26 cellular contexts compared by ENCODE assay signal in the genomic region with DNA sequence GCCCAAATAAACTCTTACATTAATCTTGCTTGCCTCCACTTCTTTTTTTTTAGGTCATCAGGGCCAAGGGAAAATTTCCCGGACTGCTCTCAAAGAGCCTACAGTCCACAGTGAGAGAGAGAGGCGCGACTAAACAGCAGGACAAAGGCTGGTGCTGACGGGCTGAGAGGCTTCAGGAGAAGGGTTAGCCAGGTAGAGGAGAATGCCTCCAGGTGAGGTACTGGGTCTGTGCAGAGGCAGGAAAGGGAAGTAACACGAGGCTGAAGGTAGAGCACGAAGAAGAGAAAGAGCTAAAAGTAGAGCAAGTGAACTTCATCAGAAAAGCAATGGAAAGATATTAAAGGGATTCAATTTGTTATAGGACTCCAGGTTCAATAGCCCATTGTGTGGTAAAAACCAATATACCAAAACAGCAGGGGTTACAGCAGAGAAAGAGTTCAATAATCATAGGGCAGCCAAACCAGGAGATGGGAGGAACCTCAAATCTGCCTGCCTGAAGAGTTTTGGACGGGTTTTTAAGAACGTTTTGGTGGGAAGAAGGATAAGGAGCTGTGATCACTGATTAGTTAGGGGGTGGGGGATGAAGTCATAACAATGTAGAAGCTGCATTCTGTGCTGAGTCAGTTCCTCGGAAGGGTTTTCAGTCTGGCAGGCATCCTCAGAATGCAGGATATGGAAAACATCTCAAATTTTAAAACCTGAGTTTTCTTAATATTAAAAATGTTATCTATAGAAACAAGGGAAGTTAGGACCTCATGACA.
DNase-seq lines count a peak whose midpoint lies in the region; ATAC-seq and TF ChIP-seq lines count a peak whose summit lies in the region.
"Had no signal": no experiment of that assay in that cellular context is flagged by ENCODE, and none has a peak within 500 bp of the region (broad histone marks: within the 10 kb centered on the region; RNA-seq: fewer than 3 reads in every experiment).

No MANE protein-coding gene starts in this region.

- peak; percentile 28 for DNase-seq in astrocyte of the cerebellum (ENCODE audit: low read depth)
- peak; percentile 11 for DNase-seq in retinal pigment epithelial cell (ENCODE audit: low read depth)
- no peak for DNase-seq in stimulated activated CD4-positive, alpha-beta T cell treated with anti-CD3 and anti-CD28 coated beads, Interleukin-4, amount 100 ng/mL, for 1 hour
- DNase-seq in NCI-H2081 (lab: John Stamatoyannopoulos, UW) = no peak
- no peak for DNase-seq in prostate gland (ENCODE audit: low spot score)
- DNase-seq: activated CD4-positive, alpha-beta T cell treated with anti-CD3 and anti-CD28 coated beads, Interleukin-2, amount 50 U/mL, for 4 hours; activated naive CD4-positive, alpha-beta T cell; activated T-cell treated with anti-CD3 and anti-CD28 coated beads for 4 hours; anterior cingulate cortex; CD8-positive, alpha-beta memory T cell; DMS79 treated with DMSO at 0.1 percent for 48 hours; foreskin keratinocyte; hippocampal formation; midbrain; NCI-H1417; NCI-H526 treated with DMSO at 0.1 percent for 48 hours; stimulated activated CD4-positive, alpha-beta T cell treated with anti-CD3 and anti-CD28 coated beads, Interleukin-2, amount 100 ng/mL, for 24 hours; stomach; T-cell; upper lobe of left lung had no signal

- H3K4me1 ChIP-seq in HUES48 (ENCODE audit: control insufficient read depth, insufficient read depth, low read length) = peaks cover 49% of the 10 kb centered on the region
- peaks cover 39% of the 10 kb centered on the region for H3K4me1 ChIP-seq in iPS-18a (ENCODE audit: control insufficient read depth, low read depth, low read length)
- H3K4me1 ChIP-seq in prostate gland (replicated peaks) = no peaks in the 10 kb centered on the region
- H3K4me1 ChIP-seq: foreskin keratinocyte, upper lobe of left lung had no signal

- peak overlapping the region; percentile 75 for H3K27ac ChIP-seq in HUES48 (ENCODE audit: low read depth, low read length)
- H3K27ac ChIP-seq in iPS-18a (ENCODE audit: low read length) = peak overlapping the region; percentile 1
- no peak overlapping the region for H3K27ac ChIP-seq in prostate gland
- H3K27ac ChIP-seq: coronary artery, foreskin keratinocyte, stomach, upper lobe of left lung had no signal

- H3K27me3 ChIP-seq in HUES48 (ENCODE audit: control insufficient read depth, insufficient read depth, low read length) (no peaks in the 10 kb centered on the region), iPS-18a (ENCODE audit: control insufficient read depth, insufficient read depth, low read length) (no peaks in the 10 kb centered on the region), prostate gland (replicated peaks; ENCODE audit: insufficient read depth) (no peaks in the 10 kb centered on the region)
- H3K27me3 ChIP-seq: foreskin keratinocyte, stomach, upper lobe of left lung had no signal

- 71% methylated on average over 9 of the region's 9 CpGs for WGBS in prostate gland

- H3K9me3 ChIP-seq in HUES48 (ENCODE audit: control insufficient read depth, insufficient read depth, low read length) = peaks cover 2% of the 10 kb centered on the region
- H3K9me3 ChIP-seq in iPS-18a (ENCODE audit: control insufficient read depth, low read depth, low read length) = no peaks in the 10 kb centered on the region
- no peaks in the 10 kb centered on the region for H3K9me3 ChIP-seq in prostate gland

- in situ Hi-C loops in astrocyte of the cerebellum (cut with HindIII; ENCODE audit: low sequenced_read_pairs) = no loop called here

- H3K4me3 ChIP-seq in HUES48 (ENCODE audit: low read depth, low read length) (no peak overlapping the region), astrocyte of the cerebellum (ENCODE audit: low read depth, low read length) (no peak overlapping the region), iPS-18a (ENCODE audit: low read length) (no peak overlapping the region), retinal pigment epithelial cell (ENCODE audit: low read length) (no peak overlapping the region), prostate gland (no peak overlapping the region)
- H3K4me3 ChIP-seq: coronary artery, stomach, upper lobe of left lung had no signal

- H3K36me3 ChIP-seq in HUES48 (ENCODE audit: control insufficient read depth, insufficient read depth, low read length) = no peaks in the 10 kb centered on the region
- H3K36me3 ChIP-seq in iPS-18a (ENCODE audit: control insufficient read depth, low read depth, low read length) = no peaks in the 10 kb centered on the region
- no peaks in the 10 kb centered on the region for H3K36me3 ChIP-seq in prostate gland
- H3K36me3 ChIP-seq: stomach, upper lobe of left lung had no signal

- no peak for ATAC-seq in HG02610 (IDR thresholded peaks at IDR 0.05; ENCODE audit: unreplicated experiment)
- ATAC-seq: foreskin keratinocyte, Right ventricle myocardium inferior, sciatic nerve, T-cell had no signal

- H3K9ac ChIP-seq in HUES48 (ENCODE audit: low read depth, low read length) (peak overlapping the region; percentile 37; the same call in 1 of the 2 replicates), iPS-18a (ENCODE audit: low read length) (no peak overlapping the region)

- intact Hi-C loops in prostate gland (cut with DNase I) = no loop called here

- TF ChIP-seq CTCF in astrocyte of the cerebellum (IDR thresholded peaks at IDR 0.05; ENCODE audit: low read depth, low read length, missing control alignments) = no peak
- no peak for TF ChIP-seq CTCF in retinal pigment epithelial cell (conservative IDR thresholded peaks at IDR 0.05; ENCODE audit: low read depth, low read length)
- TF ChIP-seq CTCF in prostate gland (IDR thresholded peaks at IDR 0.05) = no peak

- TF ChIP-seq POLR2A in prostate gland (IDR thresholded peaks at IDR 0.05) = no peak

Comparison
In these comparisons a context has a peak if more than half of its experiments do, and no peak if none do; other contexts are left out.
1. H3K27ac ChIP-seq: peak in HUES48 (single experiment) and iPS-18a (single experiment); none in prostate gland (0 of 2).
2. DNase-seq: peak in astrocyte of the cerebellum (single experiment) and retinal pigment epithelial cell (single experiment); none in stimulated activated CD4-positive, alpha-beta T cell treated with anti-CD3 and anti-CD28 coated beads, Interleukin-4, amount 100 ng/mL, for 1 hour (single experiment), NCI-H2081 (0 of 2) and prostate gland (single experiment).